In genomic region chr19:17625043-17625442, GRCh38 we compare ENCODE assay signal across 1 cellular context.
TF ChIP-seq lines count a peak whose summit lies in the region.

No MANE protein-coding gene starts in this region.

TF ChIP-seq in K562, 482 proteins besides CTCF, POLR2A, EP300 and RAD21 (continued from another document):
- TF ChIP-seq, protein P1, sequence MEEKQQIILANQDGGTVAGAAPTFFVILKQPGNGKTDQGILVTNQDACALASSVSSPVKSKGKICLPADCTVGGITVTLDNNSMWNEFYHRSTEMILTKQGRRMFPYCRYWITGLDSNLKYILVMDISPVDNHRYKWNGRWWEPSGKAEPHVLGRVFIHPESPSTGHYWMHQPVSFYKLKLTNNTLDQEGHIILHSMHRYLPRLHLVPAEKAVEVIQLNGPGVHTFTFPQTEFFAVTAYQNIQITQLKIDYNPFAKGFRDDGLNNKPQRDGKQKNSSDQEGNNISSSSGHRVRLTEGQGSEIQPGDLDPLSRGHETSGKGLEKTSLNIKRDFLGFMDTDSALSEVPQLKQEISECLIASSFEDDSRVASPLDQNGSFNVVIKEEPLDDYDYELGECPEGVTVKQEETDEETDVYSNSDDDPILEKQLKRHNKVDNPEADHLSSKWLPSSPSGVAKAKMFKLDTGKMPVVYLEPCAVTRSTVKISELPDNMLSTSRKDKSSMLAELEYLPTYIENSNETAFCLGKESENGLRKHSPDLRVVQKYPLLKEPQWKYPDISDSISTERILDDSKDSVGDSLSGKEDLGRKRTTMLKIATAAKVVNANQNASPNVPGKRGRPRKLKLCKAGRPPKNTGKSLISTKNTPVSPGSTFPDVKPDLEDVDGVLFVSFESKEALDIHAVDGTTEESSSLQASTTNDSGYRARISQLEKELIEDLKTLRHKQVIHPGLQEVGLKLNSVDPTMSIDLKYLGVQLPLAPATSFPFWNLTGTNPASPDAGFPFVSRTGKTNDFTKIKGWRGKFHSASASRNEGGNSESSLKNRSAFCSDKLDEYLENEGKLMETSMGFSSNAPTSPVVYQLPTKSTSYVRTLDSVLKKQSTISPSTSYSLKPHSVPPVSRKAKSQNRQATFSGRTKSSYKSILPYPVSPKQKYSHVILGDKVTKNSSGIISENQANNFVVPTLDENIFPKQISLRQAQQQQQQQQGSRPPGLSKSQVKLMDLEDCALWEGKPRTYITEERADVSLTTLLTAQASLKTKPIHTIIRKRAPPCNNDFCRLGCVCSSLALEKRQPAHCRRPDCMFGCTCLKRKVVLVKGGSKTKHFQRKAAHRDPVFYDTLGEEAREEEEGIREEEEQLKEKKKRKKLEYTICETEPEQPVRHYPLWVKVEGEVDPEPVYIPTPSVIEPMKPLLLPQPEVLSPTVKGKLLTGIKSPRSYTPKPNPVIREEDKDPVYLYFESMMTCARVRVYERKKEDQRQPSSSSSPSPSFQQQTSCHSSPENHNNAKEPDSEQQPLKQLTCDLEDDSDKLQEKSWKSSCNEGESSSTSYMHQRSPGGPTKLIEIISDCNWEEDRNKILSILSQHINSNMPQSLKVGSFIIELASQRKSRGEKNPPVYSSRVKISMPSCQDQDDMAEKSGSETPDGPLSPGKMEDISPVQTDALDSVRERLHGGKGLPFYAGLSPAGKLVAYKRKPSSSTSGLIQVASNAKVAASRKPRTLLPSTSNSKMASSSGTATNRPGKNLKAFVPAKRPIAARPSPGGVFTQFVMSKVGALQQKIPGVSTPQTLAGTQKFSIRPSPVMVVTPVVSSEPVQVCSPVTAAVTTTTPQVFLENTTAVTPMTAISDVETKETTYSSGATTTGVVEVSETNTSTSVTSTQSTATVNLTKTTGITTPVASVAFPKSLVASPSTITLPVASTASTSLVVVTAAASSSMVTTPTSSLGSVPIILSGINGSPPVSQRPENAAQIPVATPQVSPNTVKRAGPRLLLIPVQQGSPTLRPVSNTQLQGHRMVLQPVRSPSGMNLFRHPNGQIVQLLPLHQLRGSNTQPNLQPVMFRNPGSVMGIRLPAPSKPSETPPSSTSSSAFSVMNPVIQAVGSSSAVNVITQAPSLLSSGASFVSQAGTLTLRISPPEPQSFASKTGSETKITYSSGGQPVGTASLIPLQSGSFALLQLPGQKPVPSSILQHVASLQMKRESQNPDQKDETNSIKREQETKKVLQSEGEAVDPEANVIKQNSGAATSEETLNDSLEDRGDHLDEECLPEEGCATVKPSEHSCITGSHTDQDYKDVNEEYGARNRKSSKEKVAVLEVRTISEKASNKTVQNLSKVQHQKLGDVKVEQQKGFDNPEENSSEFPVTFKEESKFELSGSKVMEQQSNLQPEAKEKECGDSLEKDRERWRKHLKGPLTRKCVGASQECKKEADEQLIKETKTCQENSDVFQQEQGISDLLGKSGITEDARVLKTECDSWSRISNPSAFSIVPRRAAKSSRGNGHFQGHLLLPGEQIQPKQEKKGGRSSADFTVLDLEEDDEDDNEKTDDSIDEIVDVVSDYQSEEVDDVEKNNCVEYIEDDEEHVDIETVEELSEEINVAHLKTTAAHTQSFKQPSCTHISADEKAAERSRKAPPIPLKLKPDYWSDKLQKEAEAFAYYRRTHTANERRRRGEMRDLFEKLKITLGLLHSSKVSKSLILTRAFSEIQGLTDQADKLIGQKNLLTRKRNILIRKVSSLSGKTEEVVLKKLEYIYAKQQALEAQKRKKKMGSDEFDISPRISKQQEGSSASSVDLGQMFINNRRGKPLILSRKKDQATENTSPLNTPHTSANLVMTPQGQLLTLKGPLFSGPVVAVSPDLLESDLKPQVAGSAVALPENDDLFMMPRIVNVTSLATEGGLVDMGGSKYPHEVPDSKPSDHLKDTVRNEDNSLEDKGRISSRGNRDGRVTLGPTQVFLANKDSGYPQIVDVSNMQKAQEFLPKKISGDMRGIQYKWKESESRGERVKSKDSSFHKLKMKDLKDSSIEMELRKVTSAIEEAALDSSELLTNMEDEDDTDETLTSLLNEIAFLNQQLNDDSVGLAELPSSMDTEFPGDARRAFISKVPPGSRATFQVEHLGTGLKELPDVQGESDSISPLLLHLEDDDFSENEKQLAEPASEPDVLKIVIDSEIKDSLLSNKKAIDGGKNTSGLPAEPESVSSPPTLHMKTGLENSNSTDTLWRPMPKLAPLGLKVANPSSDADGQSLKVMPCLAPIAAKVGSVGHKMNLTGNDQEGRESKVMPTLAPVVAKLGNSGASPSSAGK (IDR thresholded peaks at IDR 0.05) = no peak
- TF ChIP-seq GTF2A2 (tag; IDR thresholded peaks at IDR 0.05) = no peak
- TF ChIP-seq PHF8 (IDR thresholded peaks at IDR 0.05; ENCODE audit: borderline replicate concordance, low read length) = no peak
TF ChIP-seq in K562: peak in this region for 4.
